Comparison of ENCODE assay signal across 16 cellular contexts in the genomic region with DNA sequence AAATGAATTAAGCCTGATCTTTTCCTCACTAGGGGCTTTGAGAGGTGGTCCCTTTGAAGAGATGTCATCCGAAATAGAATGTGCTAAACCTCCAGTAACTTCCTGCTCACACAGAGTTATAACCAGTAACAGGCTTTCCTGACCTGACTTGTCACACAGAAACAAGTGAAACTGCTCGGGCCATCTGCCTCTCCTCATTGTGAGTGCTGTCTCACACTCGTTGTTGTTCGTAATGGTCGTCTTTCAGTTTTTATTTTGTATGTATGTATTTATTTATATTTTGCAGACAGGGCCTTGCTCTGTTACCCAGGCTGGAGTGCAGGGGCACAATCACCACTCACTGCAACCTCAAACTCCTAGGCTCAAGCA. TPM values are rescaled to one million over a fixed set of nuclear protein-coding genes. Genes with fewer than 3 reads are reported as not detected.
A peak's percentile ranks its signal among the peaks of the same experiment; 100 is the strongest.
DNase-seq lines count a peak whose midpoint lies in the region; ATAC-seq and TF ChIP-seq lines count a peak whose summit lies in the region.
"Had no signal": no experiment of that assay in that cellular context is flagged by ENCODE, and none has a peak within 500 bp of the region (broad histone marks: within the 10 kb centered on the region; RNA-seq: fewer than 3 reads in every experiment).

No MANE protein-coding gene starts in this region.

- H2BK120ac ChIP-seq in mesendoderm (ENCODE audit: low read depth, low read length): no peak overlapping the region

- H3K4me1 ChIP-seq in left ventricle myocardium inferior (peaks cover 70% of the 10 kb centered on the region), mesendoderm (ENCODE audit: control insufficient read depth, low read depth, low read length) (no peaks in the 10 kb centered on the region)
- H3K4me1 ChIP-seq: lower lobe of right lung had no signal

- no peak overlapping the region for H3K9ac ChIP-seq in mesendoderm (ENCODE audit: low read length)

- H3K36me3 ChIP-seq in left ventricle myocardium inferior (no peaks in the 10 kb centered on the region), mesendoderm (ENCODE audit: control insufficient read depth, insufficient read depth, low read length) (no peaks in the 10 kb centered on the region)
- H3K36me3 ChIP-seq: lower lobe of right lung had no signal

- H3K18ac ChIP-seq in mesendoderm (ENCODE audit: low read length): no peak overlapping the region

- no peaks in the 10 kb centered on the region for H3K79me2 ChIP-seq in mesendoderm (ENCODE audit: control insufficient read depth, insufficient read depth, low read length)

- ATAC-seq in Right ventricle myocardium superior (ENCODE audit: poor library complexity) (no peak), HG02642 (IDR thresholded peaks at IDR 0.05; ENCODE audit: poor library complexity, unreplicated experiment) (no peak)
- ATAC-seq: lower lobe of right lung had no signal

- H3K27me3 ChIP-seq in left ventricle myocardium inferior (ENCODE audit: low read depth) (peaks cover 4% of the 10 kb centered on the region), mesendoderm (ENCODE audit: insufficient read depth, low read length, poor library complexity) (no peaks in the 10 kb centered on the region)

- H4K5ac ChIP-seq in mesendoderm (ENCODE audit: low read length): no peak overlapping the region

- H3K27ac Mint-ChIP-seq in neural crest cell (ENCODE audit: unreplicated experiment): peak overlapping the region; percentile 82
- H3K27ac Mint-ChIP-seq: B cell had no signal

- no CpG with 5 or more reads among the region's 5 CpGs for WGBS in mesendoderm (ENCODE audit: extremely low coverage, insufficient coverage, low lambda C conversion rate)

- no peak overlapping the region for H3K23ac ChIP-seq in mesendoderm (ENCODE audit: low read length)

- no peak overlapping the region for H3K4me3 Mint-ChIP-seq in neural crest cell
- H3K4me3 Mint-ChIP-seq: B cell had no signal

- DNase-seq in left ventricle myocardium inferior: no peak
- no peak for DNase-seq in Right ventricle myocardium superior
- no peak for DNase-seq in caudate nucleus (lab: John Stamatoyannopoulos, UW)
- DNase-seq in neural crest cell (ENCODE audit: low read depth, low spot score): no peak
- DNase-seq in ureter (ENCODE audit: low spot score): peak; percentile 44
- DNase-seq in DMS153 treated with DMSO at 0.1 percent for 48 hours (lab: John Stamatoyannopoulos, UW; ENCODE audit: unreplicated experiment): no peak
- no peak for DNase-seq in mesendoderm
- DNase-seq: glutamatergic neuron; MV-4-11; NCI-H345; stimulated activated CD4-positive, alpha-beta T cell treated with anti-CD3 and anti-CD28 coated beads, Interleukin-2, amount 100 ng/mL, for 48 hours; stimulated activated naive CD4-positive, alpha-beta T cell had no signal

- no peak for TF ChIP-seq CTCF in left ventricle myocardium inferior (IDR thresholded peaks at IDR 0.05; ENCODE audit: borderline replicate concordance)
- no peak for TF ChIP-seq CTCF in neural crest cell (conservative IDR thresholded peaks at IDR 0.05)

- H3K56ac ChIP-seq in mesendoderm (ENCODE audit: low read length): no peak overlapping the region

- no peak overlapping the region for H2BK15ac ChIP-seq in mesendoderm (replicated peaks; ENCODE audit: low read depth)

- H3K27me3 Mint-ChIP-seq in neural crest cell (ENCODE audit: low read depth): no peaks in the 10 kb centered on the region

- no peak overlapping the region for H3K4me2 ChIP-seq in mesendoderm (ENCODE audit: low read length)

- no peaks in the 10 kb centered on the region for H3K9me3 ChIP-seq in left ventricle myocardium inferior (replicated peaks)
- H3K9me3 ChIP-seq: lower lobe of right lung had no signal

- H3K4me3 ChIP-seq in left ventricle myocardium inferior: no peak overlapping the region
- no peak overlapping the region for H3K4me3 ChIP-seq in mesendoderm (ENCODE audit: low read length)
- H3K4me3 ChIP-seq: lower lobe of right lung had no signal

- H3K36me3 Mint-ChIP-seq in neural crest cell (ENCODE audit: low read depth): no peaks in the 10 kb centered on the region

- intact Hi-C loops in left ventricle myocardium inferior (cut with micrococcal nuclease) (no loop called here), Right ventricle myocardium superior (cut with DNase I) (no loop called here)

- no peaks in the 10 kb centered on the region for H3K9me3 Mint-ChIP-seq in neural crest cell

- no peak overlapping the region for H2AK5ac ChIP-seq in mesendoderm (ENCODE audit: low read length)

- H3K27ac ChIP-seq in left ventricle myocardium inferior (replicated peaks) (peak overlapping the region; percentile 58), caudate nucleus (ENCODE audit: low read depth, low read length) (peak overlapping the region; percentile 78), mesendoderm (ENCODE audit: low read depth, low read length) (no peak overlapping the region)
- H3K27ac ChIP-seq: lower lobe of right lung had no signal

- H4K8ac ChIP-seq in mesendoderm (ENCODE audit: low read depth, low read length): no peak overlapping the region

- H3K79me1 ChIP-seq in mesendoderm (ENCODE audit: low read length): no peaks in the 10 kb centered on the region

- peaks cover 69% of the 10 kb centered on the region for H3K4me1 Mint-ChIP-seq in neural crest cell
- H3K4me1 Mint-ChIP-seq: B cell had no signal

- no peak overlapping the region for H2BK5ac ChIP-seq in mesendoderm (ENCODE audit: low read length)

- H3K4ac ChIP-seq in mesendoderm (ENCODE audit: low read depth, low read length): no peak overlapping the region

RNA-seq across cellular contexts. Expression of a gene that starts 24.0 kb away (rescaled TPM):
- total RNA-seq in left ventricle myocardium inferior (0.25 TPM), Right ventricle myocardium superior (0.38 TPM), neural crest cell (4.9 and 5.5 TPM in 2 replicates), ureter (1.6 TPM)
- polyA plus RNA-seq in mesendoderm (2013, experiment 1 of 2): 1.6 TPM
- polyA plus RNA-seq in mesendoderm (2013, experiment 2 of 2): 1.5 TPM
- total RNA-seq: T-helper 2 cell treated with Interferon-gamma antibody and Interleukin-4, amounts not matched to agents 100 ng/mL and 5 ng/mL, for 36 hours had no signal

RNA-seq across cellular contexts. Expression of a gene that starts 54.0 kb away (rescaled TPM):
- total RNA-seq in left ventricle myocardium inferior: 115 TPM
- 79.9 TPM for total RNA-seq in Right ventricle myocardium superior
- total RNA-seq in neural crest cell: not detected in 2 replicates
- total RNA-seq in ureter: 78.0 TPM
- polyA plus RNA-seq in mesendoderm (2013, experiment 1 of 2): 1.1 TPM
- polyA plus RNA-seq in mesendoderm (2013, experiment 2 of 2): 1.2 TPM

Comparison
In these comparisons a context has a peak if more than half of its experiments do, and no peak if none do; other contexts are left out.
1. RNA of a gene that starts 54.0 kb away (total RNA-seq): 115 TPM in left ventricle myocardium inferior (single experiment), 79.9 TPM in Right ventricle myocardium superior (single experiment) and 78.0 TPM in ureter (single experiment); not detected in neural crest cell; every median in the first group is over 10 times any median in the second.